ENCODE assay signal across 12 cellular contexts in the genomic region with DNA sequence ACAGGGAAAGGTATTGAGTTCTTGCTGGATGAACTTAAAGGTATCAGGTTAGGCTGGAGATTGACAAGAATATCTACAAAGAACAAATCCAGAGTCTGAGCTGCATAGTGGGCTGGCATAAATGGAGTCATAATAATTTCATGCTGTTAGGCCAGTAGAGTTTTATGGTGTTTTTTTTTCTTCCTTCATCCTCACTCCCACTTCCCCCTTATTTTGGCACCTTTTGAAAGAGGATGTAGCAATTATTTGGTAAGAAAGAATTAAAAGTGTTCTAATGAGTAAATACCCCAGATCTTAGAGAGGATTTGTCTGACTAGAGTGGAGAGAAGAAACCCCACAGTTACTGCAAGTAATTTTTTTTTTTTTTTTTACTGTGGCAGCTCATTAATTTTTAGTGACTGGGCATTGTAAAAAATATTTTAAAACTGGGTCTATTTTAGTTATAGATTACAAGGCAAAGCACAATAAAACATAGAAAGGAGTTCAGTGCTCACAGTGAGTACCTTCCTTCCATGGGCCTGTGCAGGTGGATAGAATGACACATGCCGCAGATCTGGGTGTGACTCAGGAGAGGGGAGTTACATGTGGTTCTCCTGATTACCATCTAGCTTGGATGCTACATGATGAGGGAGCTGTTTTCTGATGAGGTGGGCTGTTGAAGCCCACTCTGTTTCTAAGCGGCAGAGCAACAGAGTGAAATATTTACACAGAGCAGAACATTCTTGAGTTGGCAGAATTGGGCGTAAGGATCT. TPM values are rescaled to one million over a fixed set of nuclear protein-coding genes. Genes with fewer than 3 reads are reported as not detected.
DNase-seq lines count a peak whose midpoint lies in the region; ATAC-seq, FAIRE-seq and TF ChIP-seq lines count a peak whose summit lies in the region.
"Had no signal": no experiment of that assay in that cellular context is flagged by ENCODE, and none has a peak within 500 bp of the region (broad histone marks: within the 10 kb centered on the region; RNA-seq: fewer than 3 reads in every experiment).

No MANE protein-coding gene starts in this region.

- H3K4me3 ChIP-seq in IMR-90 (ENCODE audit: insufficient read depth, low read depth, low read length), result no peak overlapping the region
- H3K4me3 ChIP-seq in RWPE2 (ENCODE audit: severe bottlenecking), result no peak overlapping the region
- no peak overlapping the region for H3K4me3 ChIP-seq in K562
- H3K4me3 ChIP-seq: dorsolateral prefrontal cortex, ovary, Peyer's patch had no signal

- no peak overlapping the region for H3K14ac ChIP-seq in IMR-90 (replicated peaks; ENCODE audit: low read depth, low read length)

- H3K9ac ChIP-seq in IMR-90 (ENCODE audit: low read depth, low read length) (no peak overlapping the region), K562 (ENCODE audit: insufficient read depth in 1 of 2, low read depth in 2 of 2, low read length in 2 of 2) (no peak overlapping the region)

- in situ Hi-C loops in IMR-90 (cut with MboI; ENCODE audit: low sequenced_read_pairs), result no loop called here
- in situ Hi-C loops in K562 (cut with MboI), result no loop called here

- no peak overlapping the region for H2BK120ac ChIP-seq in IMR-90 (ENCODE audit: low read depth, low read length)

- no peak overlapping the region for H2AK9ac ChIP-seq in IMR-90 (replicated peaks; ENCODE audit: low read depth, low read length, poor library complexity)

- no peak overlapping the region for H2BK15ac ChIP-seq in IMR-90 (ENCODE audit: low read depth, low read length)

- H3K79me2 ChIP-seq in K562 (ENCODE audit: control insufficient read depth, insufficient read depth, low read length), result peaks cover 70% of the 10 kb centered on the region

- H3K4me2 ChIP-seq in IMR-90 (ENCODE audit: low read depth, low read length) (no peak overlapping the region), K562 (ENCODE audit: insufficient read depth, low read length) (no peak overlapping the region)

- no peak overlapping the region for H2BK20ac ChIP-seq in IMR-90 (ENCODE audit: low read depth, low read length)

- no peak overlapping the region for H3K18ac ChIP-seq in IMR-90 (ENCODE audit: low read depth, low read length)

- H3K27me3 ChIP-seq in IMR-90 (ENCODE audit: control insufficient read depth, insufficient read depth, low read length) (no peaks in the 10 kb centered on the region), RWPE2 (ENCODE audit: insufficient read depth, poor library complexity, severe bottlenecking) (no peaks in the 10 kb centered on the region), K562 (ENCODE audit: control insufficient read depth in 2 of 2, insufficient read depth in 2 of 2, low read length in 2 of 2) (no peaks in the 10 kb centered on the region)
- H3K27me3 ChIP-seq: dorsolateral prefrontal cortex, ovary, Peyer's patch had no signal

- H3K4ac ChIP-seq in IMR-90 (ENCODE audit: low read depth, low read length), result no peak overlapping the region

- H3K9me3 ChIP-seq in IMR-90 (ENCODE audit: control insufficient read depth, insufficient read depth, low read length), result no peaks in the 10 kb centered on the region
- no peaks in the 10 kb centered on the region for H3K9me3 ChIP-seq in RWPE2 (ENCODE audit: severe bottlenecking)
- H3K9me3 ChIP-seq in K562 (replicated peaks; ENCODE audit: control insufficient read depth, insufficient read depth, low read depth, low read length), result no peaks in the 10 kb centered on the region
- H3K9me3 ChIP-seq: ovary, Peyer's patch had no signal

- CTCF ChIA-PET in IMR-90 (lab: Yijun Ruan, JAX), result no interaction called here
- CTCF ChIA-PET in K562 (lab: Yijun Ruan, JAX; ENCODE audit: low intra/inter-chr PET ratio), result no interaction called here
- CTCF ChIA-PET in HEK293T (lab: Yijun Ruan, JAX), result interaction anchor here (0.7 kb wide), 1 partner anchor 70 kb away, joined by 3 read pairs; no protein-coding TSS in a partner anchor

- dilution Hi-C loops in IMR-90 (cut with HindIII; ENCODE audit: low sequenced_read_pairs, unreplicated experiment), result no loop called here

- H3K36me3 ChIP-seq in IMR-90 (ENCODE audit: control insufficient read depth, insufficient read depth, low read length), result peaks cover 4% of the 10 kb centered on the region; the same call in 1 of the 2 replicates
- peaks cover 69% of the 10 kb centered on the region for H3K36me3 ChIP-seq in RWPE2 (ENCODE audit: low read depth)
- H3K36me3 ChIP-seq in K562 (ENCODE audit: control insufficient read depth, insufficient read depth, low read length), result peaks cover 28% of the 10 kb centered on the region
- H3K36me3 ChIP-seq: ovary had no signal

- POLR2A ChIA-PET in IMR-90 (lab: Charles Lee; ENCODE audit: unreplicated experiment), result no interaction called here
- POLR2A ChIA-PET in K562 (lab: Yijun Ruan, JAX), result interaction anchor here (1.0 to 1.3 kb wide), 2 partner anchors 24 to 41 kb away, joined by 3 to 6 read pairs; no protein-coding TSS in a partner anchor
- POLR2A ChIA-PET in HEK293T (lab: Yijun Ruan, JAX), result no interaction called here

- no peak for TF ChIP-seq EP300 in K562 (IDR thresholded peaks at IDR 0.05; ENCODE audit: low read length)

- WGBS in IMR-90 (ENCODE audit: extremely low coverage in 2 of 2, insufficient read length in 1 of 2), 2 experiments, result no CpG with 5 or more reads among the region's 3 CpGs
- 91% methylated on average over 3 of the region's 3 CpGs for WGBS in K562 (ENCODE audit: insufficient coverage, low coverage, missing lambda C conversion rate)

- H2BK5ac ChIP-seq in IMR-90 (ENCODE audit: low read depth, low read length, poor library complexity, severe bottlenecking), result peak overlapping the region; percentile 29

- H3K4me1 ChIP-seq in IMR-90 (ENCODE audit: control insufficient read depth, insufficient read depth, low read length) (peaks cover 19% of the 10 kb centered on the region), RWPE2 (ENCODE audit: insufficient read depth, poor library complexity, severe bottlenecking) (peaks cover 65% of the 10 kb centered on the region), K562 (replicated peaks in 1 of 2; ENCODE audit: control insufficient read depth in 2 of 2, insufficient read depth in 2 of 2, low read length in 2 of 2) (peaks cover 15 to 63% of the 10 kb centered on the region in 2 experiments)

- DNase-seq in IMR-90, result no peak
- DNase-seq in RWPE2 (ENCODE audit: low spot score), result no peak
- DNase-seq in K562 (ENCODE audit: extremely low read depth in 1 of 4, low spot score in 3 of 4), result no peak
- peak; percentile 46 to 52 for DNase-seq in stimulated activated CD4-positive, alpha-beta T cell treated with anti-CD3 and anti-CD28 coated beads, Interleukin-2, amount 100 ng/mL, for 24 hours
- no peak for DNase-seq in NCI-H146 (lab: John Stamatoyannopoulos, UW)
- DNase-seq in HEK293T (ENCODE audit: extremely low spot score), result no peak
- DNase-seq in ureter (ENCODE audit: low spot score), result no peak
- DNase-seq: dorsolateral prefrontal cortex, GDM1, ovary, Peyer's patch had no signal

- TF ChIP-seq POLR2A in IMR-90 (IDR thresholded peaks at IDR 0.05; ENCODE audit: low read depth, low read length) (no peak), K562 (conservative IDR thresholded peaks at IDR 0.05) (no peak)

- intact Hi-C loops in IMR-90 (cut with micrococcal nuclease), result no loop called here
- intact Hi-C loops in K562 (cut with micrococcal nuclease), result loop anchor here (5.0 kb wide), 1 partner anchor 380 kb away; no protein-coding TSS in a partner anchor

- H3K27ac ChIP-seq in IMR-90 (ENCODE audit: insufficient read depth, low read length), result no peak overlapping the region
- peak overlapping the region; percentile 99 for H3K27ac ChIP-seq in RWPE2 (ENCODE audit: poor library complexity, severe bottlenecking)
- no peak overlapping the region for H3K27ac ChIP-seq in K562 (ENCODE audit: extremely low read depth, low read depth, low read length)
- H3K27ac ChIP-seq: dorsolateral prefrontal cortex, ovary had no signal

- TF ChIP-seq CTCF in IMR-90 (conservative IDR thresholded peaks at IDR 0.05; ENCODE audit: low read depth, low read length) (no peak), RWPE2 (IDR thresholded peaks at IDR 0.05; ENCODE audit: poor library complexity, severe bottlenecking) (no peak), K562 (IDR thresholded peaks at IDR 0.05 in 2 of 3, conservative IDR thresholded peaks at IDR 0.05 in 1 of 3; ENCODE audit: insufficient read depth in 2 of 3, low read depth in 1 of 3, low read length in 3 of 3) (no peak)

- no peak overlapping the region; the same call in 1 of the 2 replicates for H3K23ac ChIP-seq in IMR-90 (ENCODE audit: low read depth, low read length)

- H4K5ac ChIP-seq in IMR-90 (ENCODE audit: low read depth, low read length), result no peak overlapping the region

- no TSS peak for BruUV-seq in IMR-90 (replicated peaks; lab: Mats Ljungman, UMichigan)
- no TSS peak for BruUV-seq in K562 (replicated peaks; lab: Mats Ljungman, UMichigan)

- H4K20me1 ChIP-seq in IMR-90 (ENCODE audit: insufficient read depth, low read length), result peaks cover 19% of the 10 kb centered on the region; the same call in 1 of the 2 replicates
- peaks cover 19% of the 10 kb centered on the region for H4K20me1 ChIP-seq in K562 (replicated peaks; ENCODE audit: control insufficient read depth, insufficient read depth, low read length)

- H4K8ac ChIP-seq in IMR-90 (ENCODE audit: low read depth in 2 of 2, low read length in 2 of 2), result no peak overlapping the region

- peaks cover 13% of the 10 kb centered on the region for H3K9me1 ChIP-seq in IMR-90 (ENCODE audit: insufficient read depth, low read length)
- H3K9me1 ChIP-seq in K562 (ENCODE audit: control insufficient read depth, insufficient read depth, low read length), result peaks cover 4% of the 10 kb centered on the region

- no peak for FAIRE-seq in K562 (lab: Jason Lieb, UNC)

- ATAC-seq in IMR-90 (ENCODE audit: low read depth) (no peak), RWPE2 (ENCODE audit: low read depth) (no peak), K562 (no peak), GM21390 (IDR thresholded peaks at IDR 0.05; ENCODE audit: unreplicated experiment) (no peak)

- no peak for TF ChIP-seq RAD21 in IMR-90 (IDR thresholded peaks at IDR 0.05; ENCODE audit: low read length)
- TF ChIP-seq RAD21 in K562 (CRISPR knock-in tag; conservative IDR thresholded peaks at IDR 0.05 in 1 of 2, IDR thresholded peaks at IDR 0.05 in 1 of 2), result no peak

- no peak overlapping the region for H2AFZ ChIP-seq in IMR-90 (replicated peaks; ENCODE audit: low read length, poor library complexity)
- H2AFZ ChIP-seq in K562 (ENCODE audit: low read depth, low read length), result no peak overlapping the region

- H2AK5ac ChIP-seq in IMR-90 (ENCODE audit: low read depth, low read length), result no peak overlapping the region

- no peak overlapping the region for H4K91ac ChIP-seq in IMR-90 (ENCODE audit: insufficient read depth, low read depth, low read length)

- H3K79me1 ChIP-seq in IMR-90 (ENCODE audit: low read depth in 1 of 2, low read length in 2 of 2), result peaks cover 3 to 46% of the 10 kb centered on the region in 2 experiments; a peak in 3 of 4 replicates

- no peak overlapping the region for H3K56ac ChIP-seq in IMR-90 (ENCODE audit: extremely low read depth, insufficient read depth, low read length)

RNA-seq across cellular contexts. Expression of gene EDEM1, which starts 5.2 kb away (rescaled TPM):
- total RNA-seq in IMR-90 (2012; rRNA removed), result 20.8 and 23.5 TPM in 2 replicates
- polyA plus RNA-seq in IMR-90 (2012; rRNA removed), result 19.9 and 27.0 TPM in 2 replicates
- polyA plus RNA-seq in IMR-90 (2012; cell fraction: cytosol; rRNA removed), result 9.4 and 12.3 TPM in 2 replicates
- polyA plus RNA-seq in IMR-90 (2012; cell fraction: nucleus; rRNA removed; ENCODE audit: low replicate concordance), result 15.0 and 38.4 TPM in 2 replicates
- total RNA-seq in K562 (2011; cell fraction: chromatin; rRNA removed; ENCODE audit: low replicate concordance), result 59.6 and 88.6 TPM in 2 replicates
- total RNA-seq in K562 (2011; cell fraction: nucleolus; rRNA removed), result 36.5 and 42.8 TPM in 2 replicates
- 58.9 and 67.9 TPM in 2 replicates for total RNA-seq in K562 (2011; cell fraction: nucleoplasm; rRNA removed)
- 9.3 and 17.9 TPM in 2 replicates for total RNA-seq in K562 (2014; rRNA removed)
- 16.7 and 17.4 TPM in 2 replicates for total RNA-seq in K562 (2014; rRNA removed; fragmentation: Illumina TruSeq; extraction: Trizol)
- 11.5 and 14.3 TPM in 2 replicates for total RNA-seq in K562 (2015; rRNA removed; fragmentation: Illumina TruSeq; extraction: Trizol)
- 24.6 and 32.9 TPM in 2 replicates for total RNA-seq in K562 (2021)
- 36.7 and 37.6 TPM in 2 replicates for polyA plus RNA-seq in K562 (2011; rRNA removed)
- polyA plus RNA-seq in K562 (2011; cell fraction: cytosol; rRNA removed), result 18.1 and 21.2 TPM in 2 replicates
- 32.0 and 53.9 TPM in 2 replicates for polyA plus RNA-seq in K562 (2011; cell fraction: nucleus; rRNA removed)
- polyA plus RNA-seq in K562 (2012), result 9.6 and 20.6 TPM in 2 replicates
- 12.8 and 13.9 TPM in 2 replicates for polyA plus RNA-seq in K562 (2014; fragmentation: Illumina TruSeq; extraction: Trizol)
- polyA plus RNA-seq in K562 (2014; fragmentation: Nextera tagmentation; extraction: Ambion mirVana), result 1 to 10 TPM; 6.2 to 8.8 TPM
- 15.2 and 20.7 TPM in 2 replicates for polyA plus RNA-seq in K562 (2014; rRNA removed)
- polyA minus RNA-seq in K562 (2011; rRNA and poly(A)+ RNA removed), result 42.0 and 44.5 TPM in 2 replicates
- 21.0 and 33.3 TPM in 2 replicates for polyA minus RNA-seq in K562 (2011; cell fraction: cytosol; rRNA and poly(A)+ RNA removed)
- polyA minus RNA-seq in K562 (2011; cell fraction: nucleus; rRNA and poly(A)+ RNA removed), result 24.0 and 38.5 TPM in 2 replicates
- total RNA-seq in ureter, result 57.3 TPM

Comparison
In these comparisons a context has a peak if more than half of its experiments do, and no peak if none do; other contexts are left out.
1. DNase-seq: peak in stimulated activated CD4-positive, alpha-beta T cell treated with anti-CD3 and anti-CD28 coated beads, Interleukin-2, amount 100 ng/mL, for 24 hours (2 of 2); none in IMR-90 (single experiment), RWPE2 (single experiment), K562 (0 of 4), NCI-H146 (single experiment), HEK293T (single experiment) and ureter (single experiment).